1 cellular context compared by ENCODE assay signal in genomic region chr3:150798122-150798618, GRCh38.
TF ChIP-seq lines count a peak whose summit lies in the region.

No MANE protein-coding gene starts in this region.

TF ChIP-seq in HEK293, 187 proteins besides CTCF, POLR2A, EP300 and RAD21 (continued from another document):
- TF ChIP-seq TSHZ1 (tag by site-specific recombination; IDR thresholded peaks at IDR 0.05; ENCODE audit: borderline replicate concordance) (no peak), PBX3 (CRISPR knock-in tag; IDR thresholded peaks at IDR 0.05) (no peak), ZBTB8A (tag by site-specific recombination; IDR thresholded peaks at IDR 0.05) (no peak), ZNF704 (tag by site-specific recombination; IDR thresholded peaks at IDR 0.05) (no peak), ZNF560 (tag by site-specific recombination; IDR thresholded peaks at IDR 0.05; ENCODE audit: borderline replicate concordance) (no peak), ZNF280C (tag by site-specific recombination; IDR thresholded peaks at IDR 0.05) (no peak), ZNF530 (tag by site-specific recombination; IDR thresholded peaks at IDR 0.05; ENCODE audit: low read depth) (no peak), ATF2 (tag by site-specific recombination; IDR thresholded peaks at IDR 0.05; ENCODE audit: low read depth) (no peak)
